In genomic region chr13:99896712-99897440, GRCh38 we compare ENCODE assay signal across 1 cellular context.
TF ChIP-seq lines count a peak whose summit lies in the region.

No MANE protein-coding gene starts in this region.

TF ChIP-seq in GM23338, 12 proteins besides CTCF, POLR2A, EP300 and RAD21:
- TF ChIP-seq ZNF462 (CRISPR knock-in tag; IDR thresholded peaks at IDR 0.05) (no peak), POLR2AphosphoS5 (IDR thresholded peaks at IDR 0.05; ENCODE audit: low read depth) (no peak), REST (IDR thresholded peaks at IDR 0.05; ENCODE audit: unreplicated experiment) (no peak), NANOG (IDR thresholded peaks at IDR 0.05; ENCODE audit: borderline replicate concordance) (no peak), ZNF114 (CRISPR knock-in tag; IDR thresholded peaks at IDR 0.05) (no peak), JUNB (IDR thresholded peaks at IDR 0.05; ENCODE audit: unreplicated experiment) (no peak), CREB1 (CRISPR knock-in tag; IDR thresholded peaks at IDR 0.05; ENCODE audit: low read depth) (no peak), ETS1 (IDR thresholded peaks at IDR 0.05) (no peak), EZH2phosphoT487 (IDR thresholded peaks at IDR 0.05; ENCODE audit: unreplicated experiment) (no peak)
